In the genomic region with DNA sequence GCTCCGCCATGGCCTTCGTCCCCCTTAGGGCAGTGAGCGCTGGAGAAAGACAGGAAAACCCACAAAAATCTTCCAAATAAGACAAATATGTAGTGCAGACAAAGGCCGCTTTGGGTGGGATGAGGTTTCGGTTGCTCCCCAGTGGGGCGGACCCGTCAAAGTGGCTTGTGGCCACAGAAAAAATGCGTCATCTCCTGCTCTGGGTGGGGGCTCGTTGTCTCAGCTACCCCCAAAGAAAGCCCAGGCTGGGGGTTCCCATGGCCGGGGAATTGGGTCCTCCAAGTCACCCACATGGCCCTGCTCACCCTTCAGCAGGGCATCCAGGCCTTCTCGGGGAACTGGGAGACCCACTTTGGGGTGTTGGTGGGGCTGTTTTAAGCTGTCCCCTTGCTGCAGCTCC, we compare ENCODE assay signal across 20 cellular contexts. TPM values are rescaled to one million over a fixed set of nuclear protein-coding genes. Genes with fewer than 3 reads are reported as not detected.
"Had no signal": no experiment of that assay in that cellular context is flagged by ENCODE, and none has a peak within 500 bp of the region (broad histone marks: within the 10 kb centered on the region; RNA-seq: fewer than 3 reads in every experiment).

No MANE protein-coding gene starts in this region.

- H2AFZ ChIP-seq: hepatocyte had no signal

- H3K4me1 ChIP-seq: foreskin keratinocyte, spleen, testis, upper lobe of left lung had no signal

- H3K36me3 ChIP-seq: cardiac muscle cell, spleen, upper lobe of left lung had no signal

- H3K4me2 ChIP-seq: hepatocyte had no signal

- H3K4me3 ChIP-seq: cardiac muscle cell, hepatocyte, mucosa of descending colon, spleen, testis, upper lobe of left lung had no signal

- H3K36me3 Mint-ChIP-seq: activated naive CD4-positive, alpha-beta T cell treated with anti-CD3 and anti-CD28 coated beads, Interleukin-2, amount 50 U/mL, for 72 hours; naive B cell had no signal

- H3K27ac ChIP-seq: cardiac muscle cell, foreskin keratinocyte, hepatocyte, spleen, testis, upper lobe of left lung had no signal

- H3K27ac Mint-ChIP-seq: activated B cell treated with CpG ODN at 0.5 μM for 24 hours; activated CD4-positive, alpha-beta memory T cell treated with anti-CD3 and anti-CD28 coated beads, Interleukin-2, amount 10 ng/mL, durations not matched to agents 7 days and 5 days; activated naive CD4-positive, alpha-beta T cell treated with anti-CD3 and anti-CD28 coated beads, Interleukin-2, amount 50 U/mL, for 72 hours; naive B cell; T-helper 2 cell treated with Interferon-gamma antibody and Interleukin-4, amounts not matched to agents 5 μg/mL and 100 μg/mL, for 36 hours had no signal

- DNase-seq: activated B cell treated with CpG ODN at 0.5 μM for 24 hours; activated CD4-positive, alpha-beta memory T cell treated with anti-CD3 and anti-CD28 coated beads, Interleukin-2, amount 10 ng/mL, durations not matched to agents 7 days and 5 days; activated CD4-positive, alpha-beta T cell treated with anti-CD3 and anti-CD28 coated beads for 4 hours; activated gamma-delta T cell treated with Interleukin-2 at 50 U/mL for 16 hours; amniotic stem cell; foreskin keratinocyte; left cardiac atrium; mesenchymal stem cell; mucosa of descending colon; naive B cell; spleen; stimulated activated CD4-positive, alpha-beta T cell treated with anti-CD3 and anti-CD28 coated beads, Interleukin-4, amount 100 ng/mL, for 4 hours; testis had no signal

- H3K9me3 Mint-ChIP-seq: activated B cell treated with CpG ODN at 0.5 μM for 24 hours; activated CD4-positive, alpha-beta memory T cell treated with anti-CD3 and anti-CD28 coated beads, Interleukin-2, amount 10 ng/mL, durations not matched to agents 7 days and 5 days; activated naive CD4-positive, alpha-beta T cell treated with anti-CD3 and anti-CD28 coated beads, Interleukin-2, amount 50 U/mL, for 72 hours; naive B cell; T-helper 2 cell treated with Interferon-gamma antibody and Interleukin-4, amounts not matched to agents 5 μg/mL and 100 μg/mL, for 36 hours had no signal

- H3K79me2 ChIP-seq: hepatocyte had no signal

- H3K4me1 Mint-ChIP-seq: activated B cell treated with CpG ODN at 0.5 μM for 24 hours, naive B cell had no signal

- ATAC-seq: activated naive CD4-positive, alpha-beta T cell treated with anti-CD3 and anti-CD28 coated beads, Interleukin-2, amount 50 U/mL, for 72 hours; foreskin keratinocyte; left cardiac atrium; mucosa of descending colon had no signal

- FAIRE-seq: islet of Langerhans had no signal

- H3K27me3 ChIP-seq: cardiac muscle cell, hepatocyte, spleen, testis, upper lobe of left lung had no signal

- H3K4me3 Mint-ChIP-seq: activated B cell treated with CpG ODN at 0.5 μM for 24 hours; activated CD4-positive, alpha-beta memory T cell treated with anti-CD3 and anti-CD28 coated beads, Interleukin-2, amount 10 ng/mL, durations not matched to agents 7 days and 5 days; naive B cell; T-helper 2 cell treated with Interferon-gamma antibody and Interleukin-4, amounts not matched to agents 5 μg/mL and 100 μg/mL, for 36 hours had no signal

- H3K9me3 ChIP-seq: mucosa of descending colon, spleen, testis, upper lobe of left lung had no signal

RNA-seq across cellular contexts. Expression of gene SCUBE3, which starts 21.9 kb away (rescaled TPM):
- total RNA-seq: activated B cell treated with CpG ODN at 0.5 μM for 24 hours; activated CD4-positive, alpha-beta memory T cell treated with anti-CD3 and anti-CD28 coated beads, Interleukin-2, amount 10 ng/mL, durations not matched to agents 7 days and 5 days; foreskin keratinocyte had no signal

RNA-seq across cellular contexts. Expression of gene TCP11, which starts 50.8 kb away (rescaled TPM):
- total RNA-seq: activated B cell treated with CpG ODN at 0.5 μM for 24 hours; activated CD4-positive, alpha-beta memory T cell treated with anti-CD3 and anti-CD28 coated beads, Interleukin-2, amount 10 ng/mL, durations not matched to agents 7 days and 5 days; activated naive CD4-positive, alpha-beta T cell treated with anti-CD3 and anti-CD28 coated beads, Interleukin-2, amount 50 U/mL, for 72 hours; epithelial cell of proximal tubule; foreskin keratinocyte; hepatocyte; left cardiac atrium; mucosa of descending colon; spleen had no signal
- polyA plus RNA-seq: hepatocyte, spleen had no signal
